Comparison of ENCODE assay signal across 24 cellular contexts in genomic region chr7:81573128-81573527, GRCh38.
"Had no signal": no experiment of that assay in that cellular context is flagged by ENCODE, and none has a peak within 500 bp of the region (broad histone marks: within the 10 kb centered on the region; RNA-seq: fewer than 3 reads in every experiment).

No MANE protein-coding gene starts in this region.

- H3K27me3 ChIP-seq: dorsolateral prefrontal cortex, gastroesophageal sphincter, neural progenitor cell, pancreas, suprapubic skin, thyroid gland, upper lobe of right lung, vagina had no signal

- DNase-seq: cortex of kidney; dorsolateral prefrontal cortex; effector CD8-positive, alpha-beta T cell; foreskin fibroblast; glutamatergic neuron; left ventricle myocardium inferior; lower lobe of right lung; nucleus accumbens; pancreas; right cardiac atrium; small intestine; stimulated activated CD4-positive, alpha-beta T cell treated with anti-CD3 and anti-CD28 coated beads, Interleukin-12 subunit alpha, Interleukin-12 subunit beta, amount 100 ng/mL, for 4 hours; stimulated activated CD4-positive, alpha-beta T cell treated with anti-CD3 and anti-CD28 coated beads, Interleukin-2, amount 100 ng/mL, for 48 hours; stimulated activated naive CD4-positive, alpha-beta T cell treated with Interleukin-2 at 50 U/mL for 16 hours; thyroid gland; upper lobe of right lung had no signal

- H3K4me2 ChIP-seq: neural progenitor cell had no signal

- H3K36me3 ChIP-seq: gastroesophageal sphincter, left ventricle myocardium inferior, lower lobe of right lung, neural progenitor cell, pancreas, suprapubic skin, thyroid gland, upper lobe of right lung, vagina had no signal

- H3K27ac Mint-ChIP-seq: memory B cell; mesothelial cell of epicardium; natural killer cell treated with Interleukin-12 subunit alpha and Interleukin-12 subunit beta and Interleukin-15 and Interleukin-18, amount 100 ng/mL, for 72 hours; neural progenitor cell; progenitor cell of endocrine pancreas had no signal

- H3K4me3 ChIP-seq: dorsolateral prefrontal cortex, gastroesophageal sphincter, left ventricle myocardium inferior, lower lobe of right lung, neural progenitor cell, pancreas, suprapubic skin, thyroid gland, upper lobe of right lung, vagina had no signal

- H3K9me3 Mint-ChIP-seq: mesothelial cell of epicardium, neural progenitor cell had no signal

- H3K36me3 Mint-ChIP-seq: memory B cell; mesothelial cell of epicardium; natural killer cell treated with Interleukin-12 subunit alpha and Interleukin-12 subunit beta and Interleukin-15 and Interleukin-18, amount 100 ng/mL, for 72 hours; neural progenitor cell had no signal

- H3K9me3 ChIP-seq: gastroesophageal sphincter, left ventricle myocardium inferior, lower lobe of right lung, pancreas, suprapubic skin, thyroid gland, upper lobe of right lung, vagina had no signal

- H2AFZ ChIP-seq: neural progenitor cell had no signal

- H3K9ac ChIP-seq: neural progenitor cell had no signal

- H3K27ac ChIP-seq: dorsolateral prefrontal cortex, gastroesophageal sphincter, left ventricle myocardium inferior, lower lobe of right lung, neural progenitor cell, pancreas, suprapubic skin, thyroid gland, upper lobe of right lung, vagina had no signal

- ATAC-seq: gastroesophageal sphincter; lower lobe of right lung; natural killer cell treated with Interleukin-12 subunit alpha and Interleukin-12 subunit beta and Interleukin-15 and Interleukin-18, amount 100 ng/mL, for 72 hours; pancreas; right cardiac atrium; upper lobe of right lung had no signal

- H3K4me1 ChIP-seq: gastroesophageal sphincter, left ventricle myocardium inferior, lower lobe of right lung, neural progenitor cell, pancreas, suprapubic skin, thyroid gland, upper lobe of right lung, vagina had no signal
